9 cellular contexts compared by ENCODE assay signal in the genomic region with DNA sequence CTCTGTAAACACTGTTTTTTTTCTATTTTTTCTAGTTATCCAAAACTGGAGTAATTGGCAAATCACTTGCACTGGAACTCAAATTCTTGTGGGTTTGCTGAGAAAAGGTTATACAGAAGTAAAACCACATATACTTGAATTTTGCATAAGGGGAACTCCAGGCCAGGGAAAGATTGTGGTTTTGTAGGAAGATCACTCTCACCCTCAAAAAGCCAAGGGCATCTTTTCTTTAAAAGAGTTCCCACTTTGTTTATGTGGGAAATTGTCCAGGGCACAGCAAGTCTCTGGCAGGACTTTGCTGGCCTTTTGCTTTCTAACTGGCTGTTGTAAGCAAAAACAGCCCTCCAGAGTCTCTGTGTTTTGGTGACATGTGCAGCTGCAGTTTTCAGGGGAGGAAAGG.
DNase-seq lines count a peak whose midpoint lies in the region; ATAC-seq and TF ChIP-seq lines count a peak whose summit lies in the region.
"Had no signal": no experiment of that assay in that cellular context is flagged by ENCODE, and none has a peak within 500 bp of the region (broad histone marks: within the 10 kb centered on the region; RNA-seq: fewer than 3 reads in every experiment).

No MANE protein-coding gene starts in this region.

- POLR2A ChIA-PET in naive thymus-derived CD8-positive, alpha-beta T cell (lab: Charles Lee): no interaction called here

- H2AFZ ChIP-seq in OCI-LY1 (ENCODE audit: low read length): no peak overlapping the region

- peaks cover 0 to 5% (median 0%) of the 10 kb centered on the region in 4 donors for H3K4me1 Mint-ChIP-seq in naive thymus-derived CD8-positive, alpha-beta T cell

- peak; percentile 92 for DNase-seq in fibroblast of villous mesenchyme (ENCODE audit: low read depth)
- DNase-seq in stromal cell of bone marrow (ENCODE audit: low read depth): peak; percentile 88
- DNase-seq in naive thymus-derived CD8-positive, alpha-beta T cell: no peak
- no peak for DNase-seq in DMS153 treated with DMSO at 0.1 percent for 48 hours (lab: John Stamatoyannopoulos, UW; ENCODE audit: unreplicated experiment)
- no peak for DNase-seq in NCI-H1930 (lab: John Stamatoyannopoulos, UW)

- peak overlapping the region; percentile 80 for H3K27ac ChIP-seq in OCI-LY1 (ENCODE audit: low read depth, low read length, poor library complexity, severe bottlenecking)
- H3K27ac ChIP-seq: SK-N-MC had no signal

- peak overlapping the region; percentile 4 for H3K4me3 ChIP-seq in OCI-LY1 (ENCODE audit: low read depth, low read length, poor library complexity, severe bottlenecking)
- H3K4me3 ChIP-seq in fibroblast of villous mesenchyme (ENCODE audit: low read depth, low read length): no peak overlapping the region
- H3K4me3 ChIP-seq: SK-N-MC had no signal

- peaks cover 0 to 1% (median 0%) of the 10 kb centered on the region in 5 donors for H3K27me3 Mint-ChIP-seq in naive thymus-derived CD8-positive, alpha-beta T cell

- no peak overlapping the region for H3K4me3 Mint-ChIP-seq in naive thymus-derived CD8-positive, alpha-beta T cell

- no peak overlapping the region for H3K27ac Mint-ChIP-seq in naive thymus-derived CD8-positive, alpha-beta T cell

- peak overlapping the region; percentile 48 for H3K4me2 ChIP-seq in OCI-LY1 (ENCODE audit: low read length)

- peaks cover 56% of the 10 kb centered on the region for H3K4me1 ChIP-seq in OCI-LY1 (ENCODE audit: insufficient read depth, low read length, severe bottlenecking)

- no peaks in the 10 kb centered on the region for H4K20me1 ChIP-seq in OCI-LY1 (ENCODE audit: insufficient read depth, low read length)

- ATAC-seq in GM18520 (IDR thresholded peaks at IDR 0.05; ENCODE audit: unreplicated experiment) (peak; percentile 60), HG02763 (IDR thresholded peaks at IDR 0.05; ENCODE audit: unreplicated experiment) (peak; percentile 90)
- no peak for ATAC-seq in naive thymus-derived CD8-positive, alpha-beta T cell

- no peaks in the 10 kb centered on the region for H3K9me3 ChIP-seq in OCI-LY1 (ENCODE audit: low read length)

- H3K9me2 ChIP-seq in OCI-LY1 (ENCODE audit: low read depth, low read length): no peaks in the 10 kb centered on the region

- peak overlapping the region; percentile 28; the same call in 1 of the 2 replicates for H3K9ac ChIP-seq in OCI-LY1 (ENCODE audit: low read length)

- H3K36me3 ChIP-seq in OCI-LY1 (ENCODE audit: insufficient read depth, low read length): no peaks in the 10 kb centered on the region

- no peaks in the 10 kb centered on the region for H3K27me3 ChIP-seq in OCI-LY1 (ENCODE audit: insufficient read depth, low read length)

- no peaks in the 10 kb centered on the region; the same call in 1 of the 2 replicates for H3F3A ChIP-seq in OCI-LY1 (ENCODE audit: insufficient read depth, low read length)

- no peaks in the 10 kb centered on the region for H3K36me3 Mint-ChIP-seq in naive thymus-derived CD8-positive, alpha-beta T cell

- peaks cover 0 to 3% (median 0%) of the 10 kb centered on the region in 9 donors for H3K9me3 Mint-ChIP-seq in naive thymus-derived CD8-positive, alpha-beta T cell

- TF ChIP-seq CTCF in OCI-LY1 (IDR thresholded peaks at IDR 0.05; ENCODE audit: low read length): no peak
- no peak for TF ChIP-seq CTCF in fibroblast of villous mesenchyme (IDR thresholded peaks at IDR 0.05; ENCODE audit: insufficient read depth, low read depth, low read length)

- H3K79me2 ChIP-seq in OCI-LY1 (ENCODE audit: insufficient read depth, low read length): no peaks in the 10 kb centered on the region

Comparison
In these comparisons a context has a peak if more than half of its experiments do, and no peak if none do; other contexts are left out.
1. ATAC-seq: peak in GM18520 (single experiment) and HG02763 (single experiment); none in naive thymus-derived CD8-positive, alpha-beta T cell (0 of 2).
2. DNase-seq: peak in fibroblast of villous mesenchyme (single experiment) and stromal cell of bone marrow (single experiment); none in naive thymus-derived CD8-positive, alpha-beta T cell (0 of 10), DMS153 treated with DMSO at 0.1 percent for 48 hours (single experiment) and NCI-H1930 (0 of 2).